8 cellular contexts compared by ENCODE assay signal in the genomic region with DNA sequence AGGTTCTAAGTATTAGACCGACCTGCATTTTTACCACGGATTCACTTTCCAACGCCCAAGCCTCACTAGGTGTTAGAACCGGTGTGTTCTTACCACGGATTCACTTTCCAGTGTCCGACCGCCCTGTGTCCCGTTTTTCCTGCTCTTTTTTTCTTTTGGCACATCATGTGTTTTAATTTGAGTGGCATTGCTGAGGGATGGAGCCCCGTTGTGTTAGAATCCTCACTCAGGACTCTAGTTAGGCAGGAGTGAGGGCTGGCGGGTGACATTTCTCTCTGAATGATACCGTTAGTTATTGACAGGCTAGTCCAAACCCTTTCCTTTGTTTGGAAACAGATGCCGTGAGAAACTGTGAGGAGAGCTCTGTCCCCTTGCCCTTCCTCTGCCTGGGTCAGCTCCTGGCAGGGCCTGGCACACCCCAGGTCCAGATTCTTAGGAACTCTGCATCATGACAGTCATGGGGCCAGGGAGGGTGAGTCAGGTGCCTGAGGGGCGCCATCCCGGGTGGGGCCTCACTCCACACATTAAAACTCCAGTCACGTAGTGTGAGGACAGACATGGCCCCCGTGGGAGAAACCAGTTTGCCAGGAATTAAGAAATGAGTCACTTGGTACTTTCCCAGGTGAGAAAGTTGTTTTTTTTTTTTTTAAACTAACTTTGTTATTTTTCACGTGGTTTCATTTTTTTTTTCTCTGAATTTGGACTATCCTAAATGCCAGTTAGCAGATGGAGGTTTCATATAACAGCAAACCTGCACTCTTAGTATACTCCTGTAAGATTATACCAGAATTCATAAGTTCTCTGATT. TPM values are rescaled to one million over a fixed set of nuclear protein-coding genes. Genes with fewer than 3 reads are reported as not detected.
DNase-seq lines count a peak whose midpoint lies in the region; ATAC-seq and TF ChIP-seq lines count a peak whose summit lies in the region.

No MANE protein-coding gene starts in this region.

- no peak overlapping the region for H3K4ac ChIP-seq in mesendoderm (ENCODE audit: low read depth, low read length)

- H3K79me2 ChIP-seq in mesendoderm (ENCODE audit: control insufficient read depth, insufficient read depth, low read length) = no peaks in the 10 kb centered on the region

- no peak overlapping the region for H2BK120ac ChIP-seq in mesendoderm (ENCODE audit: low read depth, low read length)

- H3K4me3 ChIP-seq in endodermal cell (ENCODE audit: low read length) = no peak overlapping the region
- H3K4me3 ChIP-seq in mesendoderm (ENCODE audit: low read length) = no peak overlapping the region

- no peak overlapping the region for H3K18ac ChIP-seq in mesendoderm (ENCODE audit: low read length)

- H3K27ac ChIP-seq in endodermal cell (ENCODE audit: low read depth, low read length) = no peak overlapping the region
- H3K27ac ChIP-seq in mesendoderm (ENCODE audit: low read depth, low read length) = no peak overlapping the region

- no peak overlapping the region for H2AK5ac ChIP-seq in mesendoderm (ENCODE audit: low read length)

- H3K79me1 ChIP-seq in mesendoderm (ENCODE audit: low read length) = peaks cover 3% of the 10 kb centered on the region

- H4K5ac ChIP-seq in mesendoderm (ENCODE audit: low read length) = no peak overlapping the region

- H3K9ac ChIP-seq in endodermal cell (ENCODE audit: extremely low read depth, low read length, poor library complexity, severe bottlenecking) (no peak overlapping the region), mesendoderm (ENCODE audit: low read length) (no peak overlapping the region)

- H3K23ac ChIP-seq in mesendoderm (ENCODE audit: low read length) = no peak overlapping the region

- no peak overlapping the region for H4K8ac ChIP-seq in mesendoderm (ENCODE audit: low read depth, low read length)

- H3K27me3 Mint-ChIP-seq in endodermal cell (ENCODE audit: insufficient read depth) = no peaks in the 10 kb centered on the region

- in situ Hi-C loops in SK-MEL-5 (cut with HindIII; ENCODE audit: low pct_unique_long_range_greater_than_20kb, low sequenced_read_pairs) = no loop called here

- ATAC-seq in GM21529 (IDR thresholded peaks at IDR 0.05; ENCODE audit: unreplicated experiment) = peak; percentile 66

- no peak for TF ChIP-seq CTCF in endodermal cell (conservative IDR thresholded peaks at IDR 0.05)

- peaks cover 62% of the 10 kb centered on the region for H3K36me3 Mint-ChIP-seq in endodermal cell (ENCODE audit: low read depth)

- H3K56ac ChIP-seq in mesendoderm (ENCODE audit: low read length) = no peak overlapping the region

- H3K36me3 ChIP-seq in endodermal cell (ENCODE audit: control insufficient read depth, insufficient read depth, low read length) (peaks cover 54% of the 10 kb centered on the region), mesendoderm (ENCODE audit: control insufficient read depth, insufficient read depth, low read length) (no peaks in the 10 kb centered on the region)

- no peaks in the 10 kb centered on the region for H3K4me1 Mint-ChIP-seq in endodermal cell

- H3K4me1 ChIP-seq in endodermal cell (ENCODE audit: control insufficient read depth, insufficient read depth, low read length) (no peaks in the 10 kb centered on the region), mesendoderm (ENCODE audit: control insufficient read depth, low read depth, low read length) (no peaks in the 10 kb centered on the region)

- no peak overlapping the region for H3K4me3 Mint-ChIP-seq in endodermal cell

- no peak overlapping the region for H3K4me2 ChIP-seq in mesendoderm (ENCODE audit: low read length)

- H3K9me3 ChIP-seq in endodermal cell (ENCODE audit: control insufficient read depth, low read length) = no peaks in the 10 kb centered on the region

- H3K9me3 Mint-ChIP-seq in endodermal cell = no peaks in the 10 kb centered on the region

- H3K27me3 ChIP-seq in endodermal cell (ENCODE audit: control insufficient read depth, insufficient read depth, low read length, poor library complexity, severe bottlenecking) (no peaks in the 10 kb centered on the region), mesendoderm (ENCODE audit: insufficient read depth, low read length, poor library complexity) (no peaks in the 10 kb centered on the region)

- peak; percentile 43 for DNase-seq in SK-MEL-5 (ENCODE audit: low read depth, low spot score)
- DNase-seq in endodermal cell = peak; percentile 25
- peak in 3 of 4 experiments; percentile 44 to 72 (median 67) for DNase-seq in stimulated activated CD4-positive, alpha-beta T cell treated with anti-CD3 and anti-CD28 coated beads, Interleukin-1b, Interleukin-23, amount 100 ng/mL, for 24 hours (ENCODE audit: low read depth in 4 of 4, low spot score in 1 of 4)
- DNase-seq in NCI-H82 treated with DMSO at 0.1 percent for 48 hours (lab: John Stamatoyannopoulos, UW; ENCODE audit: unreplicated experiment) = no peak
- DNase-seq in Kasumi-1 (lab: John Stamatoyannopoulos, UW) = no peak
- no peak for DNase-seq in midbrain (lab: John Stamatoyannopoulos, UW)
- no peak for DNase-seq in mesendoderm

- WGBS in endodermal cell (ENCODE audit: insufficient coverage in 1 of 2, insufficient read length in 1 of 2), 2 experiments = 88 to 90% methylated on average over 9 to 17 of the region's 17 CpGs
- WGBS in mesendoderm (ENCODE audit: extremely low coverage, insufficient coverage, low lambda C conversion rate) = no CpG with 5 or more reads among the region's 17 CpGs

- H2BK15ac ChIP-seq in mesendoderm (replicated peaks; ENCODE audit: low read depth) = no peak overlapping the region

- H3K27ac Mint-ChIP-seq in endodermal cell = no peak overlapping the region

- no peak overlapping the region for H2BK5ac ChIP-seq in mesendoderm (ENCODE audit: low read length)

RNA-seq across cellular contexts. Expression of gene EXOC3, which starts 15.8 kb away (rescaled TPM):
- 49.2 and 50.2 TPM in 2 replicates for total RNA-seq in SK-MEL-5 (2014; rRNA removed; shearing (Covaris generic))
- 43.7 and 49.3 TPM in 2 replicates for polyA plus RNA-seq in SK-MEL-5 (2015; cell fraction: cytosol; rRNA removed)
- polyA plus RNA-seq in SK-MEL-5 (2015; cell fraction: nucleus; rRNA removed) = 83.3 and 108 TPM in 2 replicates
- 10 to 100 TPM; 38.6 to 53.7 TPM for total RNA-seq in endodermal cell
- polyA plus RNA-seq in endodermal cell (2013, experiment 1 of 2) = 41.4 TPM
- polyA plus RNA-seq in endodermal cell (2013, experiment 2 of 2) = 38.3 TPM
- 16.9 TPM for polyA plus RNA-seq in mesendoderm (2013, experiment 1 of 2)
- 16.9 TPM for polyA plus RNA-seq in mesendoderm (2013, experiment 2 of 2)

Comparison
In these comparisons a context has a peak if more than half of its experiments do, and no peak if none do; other contexts are left out.
1. DNase-seq: peak in SK-MEL-5 (single experiment), endodermal cell (single experiment) and stimulated activated CD4-positive, alpha-beta T cell treated with anti-CD3 and anti-CD28 coated beads, Interleukin-1b, Interleukin-23, amount 100 ng/mL, for 24 hours (3 of 4); none in NCI-H82 treated with DMSO at 0.1 percent for 48 hours (single experiment), Kasumi-1 (0 of 2), midbrain (single experiment) and mesendoderm (single experiment).